ENCODE assay signal across 1 cellular context in genomic region chr16:68238029-68238345, GRCh38.
TF ChIP-seq lines count a peak whose summit lies in the region.

No MANE protein-coding gene starts in this region.

TF ChIP-seq in IMR-90, 13 proteins besides CTCF, POLR2A, EP300 and RAD21:
- TF ChIP-seq MXI1 (IDR thresholded peaks at IDR 0.05; ENCODE audit: borderline replicate concordance, low read depth, low read length), result no peak
- TF ChIP-seq NFE2L2 (IDR thresholded peaks at IDR 0.05; ENCODE audit: low read depth, low read length), result no peak
- no peak for TF ChIP-seq MAZ (IDR thresholded peaks at IDR 0.05; ENCODE audit: borderline replicate concordance, low read depth, low read length)
- no peak for TF ChIP-seq SMC3 (IDR thresholded peaks at IDR 0.05; ENCODE audit: low read depth, low read length)
- no peak for TF ChIP-seq RCOR1 (IDR thresholded peaks at IDR 0.05; ENCODE audit: insufficient replicate concordance, low read length)
- no peak for TF ChIP-seq FOS (IDR thresholded peaks at IDR 0.05; ENCODE audit: low read depth, low read length)
- TF ChIP-seq ELK1 (IDR thresholded peaks at IDR 0.05; ENCODE audit: borderline replicate concordance, low read depth, low read length), result no peak
- no peak for TF ChIP-seq MAFK (IDR thresholded peaks at IDR 0.05; ENCODE audit: low read depth, low read length)
- no peak for TF ChIP-seq CEBPB (IDR thresholded peaks at IDR 0.05; ENCODE audit: low read depth, low read length)
- TF ChIP-seq, protein P1, sequence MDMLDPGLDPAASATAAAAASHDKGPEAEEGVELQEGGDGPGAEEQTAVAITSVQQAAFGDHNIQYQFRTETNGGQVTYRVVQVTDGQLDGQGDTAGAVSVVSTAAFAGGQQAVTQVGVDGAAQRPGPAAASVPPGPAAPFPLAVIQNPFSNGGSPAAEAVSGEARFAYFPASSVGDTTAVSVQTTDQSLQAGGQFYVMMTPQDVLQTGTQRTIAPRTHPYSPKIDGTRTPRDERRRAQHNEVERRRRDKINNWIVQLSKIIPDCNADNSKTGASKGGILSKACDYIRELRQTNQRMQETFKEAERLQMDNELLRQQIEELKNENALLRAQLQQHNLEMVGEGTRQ (IDR thresholded peaks at IDR 0.05; ENCODE audit: low read depth, low read length), result no peak
- no peak for TF ChIP-seq CHD1 (IDR thresholded peaks at IDR 0.05; ENCODE audit: low read depth, low read length)
- TF ChIP-seq BHLHE40 (IDR thresholded peaks at IDR 0.05; ENCODE audit: low read depth, low read length), result no peak
- no peak for TF ChIP-seq RFX5 (IDR thresholded peaks at IDR 0.05; ENCODE audit: low read depth, low read length)
TF ChIP-seq in IMR-90: peak in this region for 0.
